22 cellular contexts compared by ENCODE assay signal in the genomic region with DNA sequence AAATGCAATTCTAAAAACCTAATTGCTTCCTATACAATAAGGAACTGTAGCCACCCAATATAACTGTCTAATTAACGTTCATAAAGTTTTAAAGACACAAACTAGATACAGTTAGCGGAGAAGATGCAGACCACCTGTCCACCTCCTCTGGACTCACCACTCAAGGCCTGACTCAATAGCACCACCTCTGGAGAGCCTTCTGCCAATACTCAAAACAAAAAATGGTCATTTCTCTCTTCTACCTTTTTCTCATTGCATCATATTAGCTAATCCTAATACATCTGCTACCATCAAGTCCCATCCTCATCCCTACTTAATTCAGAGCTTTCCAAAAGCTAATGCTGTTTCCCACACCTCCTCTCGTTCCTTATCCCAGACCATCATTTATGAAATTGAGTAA.
DNase-seq lines count a peak whose midpoint lies in the region; ATAC-seq and TF ChIP-seq lines count a peak whose summit lies in the region.
"Had no signal": no experiment of that assay in that cellular context is flagged by ENCODE, and none has a peak within 500 bp of the region (broad histone marks: within the 10 kb centered on the region; RNA-seq: fewer than 3 reads in every experiment).

No MANE protein-coding gene starts in this region.

- no peaks in the 10 kb centered on the region for H3K9me3 ChIP-seq in WERI-Rb-1 (ENCODE audit: severe bottlenecking)
- no peaks in the 10 kb centered on the region for H3K9me3 ChIP-seq in iPS DF 6.9 (ENCODE audit: control insufficient read depth, insufficient read depth, low read length)
- H3K9me3 ChIP-seq in spleen: no peaks in the 10 kb centered on the region
- H3K9me3 ChIP-seq: right atrium auricular region, upper lobe of left lung had no signal

- TF ChIP-seq CTCF in GM06990 (IDR thresholded peaks at IDR 0.05; ENCODE audit: insufficient read depth, low read length, poor library complexity, severe bottlenecking) (peak; percentile 18), WERI-Rb-1 (IDR thresholded peaks at IDR 0.05; ENCODE audit: low read depth, low read length) (peak; percentile 66), GM10266 (IDR thresholded peaks at IDR 0.05; ENCODE audit: control insufficient read depth, insufficient read depth, low read depth, missing control alignments) (no peak), spleen (IDR thresholded peaks at IDR 0.05 in 8 of 11, conservative IDR thresholded peaks at IDR 0.05 in 3 of 11) (no peak)

- no CpG with 5 or more reads among the region's 3 CpGs for WGBS in iPS DF 6.9 (ENCODE audit: insufficient coverage, insufficient read length)
- WGBS in spleen, 5 donors: 88 to 95% (median 93%) methylated on average over 3 of the region's 3 CpGs

- intact Hi-C loops in spleen (cut with DNase I; ENCODE audit: low total_unique reads): no loop called here

- H3K4me3 ChIP-seq in GM06990 (replicated peaks; ENCODE audit: low read depth, low read length): no peak overlapping the region
- H3K4me3 ChIP-seq in H7 (ENCODE audit: insufficient read depth, low read depth, low read length): no peak overlapping the region
- no peak overlapping the region for H3K4me3 ChIP-seq in WERI-Rb-1 (ENCODE audit: low read depth, low read length)
- no peak overlapping the region for H3K4me3 ChIP-seq in iPS DF 6.9 (ENCODE audit: low read length)
- no peak overlapping the region for H3K4me3 ChIP-seq in spleen
- H3K4me3 ChIP-seq: right atrium auricular region, upper lobe of left lung had no signal

- H3K4me1 ChIP-seq in iPS DF 6.9 (ENCODE audit: control insufficient read depth, insufficient read depth, low read length) (no peaks in the 10 kb centered on the region; the same call in 1 of the 2 replicates), spleen (peaks cover 0 to 5% (median 0%) of the 10 kb centered on the region in 6 donors)
- H3K4me1 ChIP-seq: right atrium auricular region had no signal

- H3K36me3 ChIP-seq in GM06990 (ENCODE audit: control insufficient read depth, insufficient read depth, low read length): no peaks in the 10 kb centered on the region
- no peaks in the 10 kb centered on the region for H3K36me3 ChIP-seq in H7 (replicated peaks; ENCODE audit: control insufficient read depth, insufficient read depth, low read length)
- no peaks in the 10 kb centered on the region for H3K36me3 ChIP-seq in WERI-Rb-1
- no peaks in the 10 kb centered on the region for H3K36me3 ChIP-seq in iPS DF 6.9 (ENCODE audit: control insufficient read depth, insufficient read depth, low read length)
- H3K36me3 ChIP-seq in spleen: no peaks in the 10 kb centered on the region
- H3K36me3 ChIP-seq: right atrium auricular region, upper lobe of left lung had no signal

- no peak for TF ChIP-seq POLR2A in spleen (IDR thresholded peaks at IDR 0.05)

- no peaks in the 10 kb centered on the region for H3K27me3 ChIP-seq in GM06990 (replicated peaks; ENCODE audit: control insufficient read depth, insufficient read depth, low read length)
- H3K27me3 ChIP-seq in H7 (ENCODE audit: control insufficient read depth, insufficient read depth, low read length): no peaks in the 10 kb centered on the region
- H3K27me3 ChIP-seq in WERI-Rb-1 (ENCODE audit: insufficient read depth, low read depth, severe bottlenecking): no peaks in the 10 kb centered on the region
- no peaks in the 10 kb centered on the region for H3K27me3 ChIP-seq in iPS DF 6.9 (ENCODE audit: control insufficient read depth, insufficient read depth, low read length)
- H3K27me3 ChIP-seq in spleen (replicated peaks in 1 of 7): no peaks in the 10 kb centered on the region
- H3K27me3 ChIP-seq: right atrium auricular region, upper lobe of left lung had no signal

- H3K27ac ChIP-seq in WERI-Rb-1: no peak overlapping the region
- H3K27ac ChIP-seq in iPS DF 6.9 (ENCODE audit: low read length): no peak overlapping the region
- no peak overlapping the region for H3K27ac ChIP-seq in spleen
- H3K27ac ChIP-seq: right atrium auricular region, upper lobe of left lung had no signal

- no peak for ATAC-seq in HG03571 (IDR thresholded peaks at IDR 0.05; ENCODE audit: unreplicated experiment)
- ATAC-seq: activated CD8-positive, alpha-beta memory T cell treated with anti-CD3 and anti-CD28 coated beads, Interleukin-2, amount 10 ng/mL, durations not matched to agents 7 days and 5 days; activated T-helper 17 cell treated with anti-CD3 and anti-CD28 coated beads, Interleukin-2, amount 50 U/mL, for 72 hours; Right ventricle myocardium inferior had no signal

- DNase-seq in GM06990 (ENCODE audit: extremely low read depth, insufficient read length): no peak
- peak; percentile 6 for DNase-seq in H7
- peak; percentile 8 for DNase-seq in WERI-Rb-1
- peak; percentile 13 for DNase-seq in iPS DF 6.9 (ENCODE audit: low read depth, low spot score)
- DNase-seq in NCI-H446 treated with DMSO at 0.1 percent for 48 hours (lab: John Stamatoyannopoulos, UW): no peak
- no peak for DNase-seq in GM10266 (ENCODE audit: extremely low spot score)
- DNase-seq in spleen: no peak
- DNase-seq: activated CD4-positive, alpha-beta T cell treated with anti-CD3 and anti-CD28 coated beads for 4 hours; activated CD8-positive, alpha-beta memory T cell treated with anti-CD3 and anti-CD28 coated beads, Interleukin-2, amount 10 ng/mL, durations not matched to agents 7 days and 5 days; activated naive CD8-positive, alpha-beta T cell treated with anti-CD3 and anti-CD28 coated beads, Interleukin-2, amount 10 ng/mL, durations not matched to agents 7 days and 5 days; COR-L47; hippocampal formation; KBM-7; mammary epithelial cell; NCI-H187 treated with DMSO at 0.1 percent for 48 hours; occipital lobe; stimulated activated CD8-positive, alpha-beta memory T cell treated with anti-CD3 and anti-CD28 coated beads, Interleukin-4, amount 100 ng/mL, for 48 hours; upper lobe of left lung had no signal

Comparison
In these comparisons a context has a peak if more than half of its experiments do, and no peak if none do; other contexts are left out.
1. DNase-seq: peak in H7 (single experiment), WERI-Rb-1 (single experiment) and iPS DF 6.9 (single experiment); none in GM06990 (single experiment), NCI-H446 treated with DMSO at 0.1 percent for 48 hours (single experiment), GM10266 (single experiment) and spleen (single experiment).
2. CTCF ChIP-seq: peak in GM06990 (single experiment) and WERI-Rb-1 (single experiment); none in GM10266 (single experiment) and spleen (0 of 11).